36 cellular contexts compared by ENCODE assay signal in the genomic region with DNA sequence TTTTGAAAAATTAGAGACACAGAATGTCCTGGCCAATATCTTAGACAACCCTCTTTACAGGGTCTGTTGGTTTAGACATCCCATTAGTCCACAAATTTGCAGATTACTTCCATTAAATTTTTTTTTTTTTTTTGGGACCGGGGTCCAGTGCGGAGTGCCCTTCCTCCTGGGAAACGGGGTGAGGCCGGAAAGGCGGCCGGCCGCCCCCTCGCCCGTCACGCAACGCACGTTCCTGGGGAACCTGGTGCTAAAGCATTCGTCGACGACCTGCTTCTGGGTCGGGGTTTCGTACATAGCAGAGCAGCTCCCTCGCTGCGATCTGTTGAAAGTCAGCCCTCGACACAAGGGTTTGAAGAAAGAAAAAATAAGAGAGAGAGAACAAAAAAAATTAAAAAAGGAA. TPM values are rescaled to one million over a fixed set of nuclear protein-coding genes. Genes with fewer than 3 reads are reported as not detected.
A peak's percentile ranks its signal among the peaks of the same experiment; 100 is the strongest.
DNase-seq lines count a peak whose midpoint lies in the region; ATAC-seq, FAIRE-seq and TF ChIP-seq lines count a peak whose summit lies in the region.
"Had no signal": no experiment of that assay in that cellular context is flagged by ENCODE, and none has a peak within 500 bp of the region (broad histone marks: within the 10 kb centered on the region; RNA-seq: fewer than 3 reads in every experiment).

No MANE protein-coding gene starts in this region.

- H3K4me3 ChIP-seq in WERI-Rb-1 (ENCODE audit: low read depth, low read length) (no peak overlapping the region), K562 (no peak overlapping the region), neuronal stem cell (ENCODE audit: low read length in 2 of 2) (no peak overlapping the region)
- H3K4me3 ChIP-seq: A549; BLaER1; BLaER1 treated with 17β-estradiol and CSF1 and Interleukin-3, amounts not matched to agents 10 nM and 100 nM had no signal

- TF ChIP-seq POLR2A in K562 (conservative IDR thresholded peaks at IDR 0.05): no peak

- ATAC-seq in K562: no peak
- ATAC-seq: A549; CD8-positive, alpha-beta T cell had no signal

- peak overlapping the region; percentile 72 for H3K27ac ChIP-seq in WERI-Rb-1
- H3K27ac ChIP-seq in K562 (ENCODE audit: extremely low read depth, low read depth, low read length): peak overlapping the region; percentile 64; the same call in 2 of the 3 replicates
- no peak overlapping the region for H3K27ac ChIP-seq in neuronal stem cell (replicated peaks; ENCODE audit: low read length)
- no peak overlapping the region for H3K27ac ChIP-seq in RWPE1
- H3K27ac ChIP-seq: 22Rv1; A549; BLaER1; BLaER1 treated with 17β-estradiol and CSF1 and Interleukin-3, amounts not matched to agents 10 nM and 100 nM; C4-2B had no signal

- no TSS peak for BruUV-seq in K562 (replicated peaks; lab: Mats Ljungman, UMichigan)

- no peak overlapping the region for H4K8ac ChIP-seq in neuronal stem cell (ENCODE audit: low read depth, low read length)

- no peaks in the 10 kb centered on the region for H3K9me1 ChIP-seq in K562 (ENCODE audit: control insufficient read depth, insufficient read depth, low read length)

- CTCF ChIA-PET in K562 (lab: Yijun Ruan, JAX; ENCODE audit: low intra/inter-chr PET ratio): no interaction called here
- CTCF ChIA-PET in RWPE1 (lab: Yijun Ruan, JAX): no interaction called here

- H3K9ac ChIP-seq in K562 (ENCODE audit: insufficient read depth in 1 of 2, low read depth in 2 of 2, low read length in 2 of 2) (no peak overlapping the region), neuronal stem cell (ENCODE audit: low read depth, low read length, poor library complexity) (no peak overlapping the region)
- H3K9ac ChIP-seq: BLaER1; BLaER1 treated with 17β-estradiol and CSF1 and Interleukin-3, amounts not matched to agents 10 nM and 100 nM had no signal

- no peaks in the 10 kb centered on the region for H3K79me2 ChIP-seq in K562 (ENCODE audit: control insufficient read depth, insufficient read depth, low read length)

- H3K27me3 Mint-ChIP-seq in T-helper 2 cell treated with Interferon-gamma antibody and Interleukin-4, amounts not matched to agents 5 μg/mL and 100 μg/mL, for 36 hours (ENCODE audit: low read depth): no peaks in the 10 kb centered on the region
- H3K27me3 Mint-ChIP-seq: B cell; CD4-positive, alpha-beta memory T cell; CD4-positive, alpha-beta T cell; CD4-positive, CD25-positive, alpha-beta regulatory T cell had no signal

- H3K4me2 ChIP-seq in K562 (ENCODE audit: insufficient read depth, low read length) (no peak overlapping the region), neuronal stem cell (ENCODE audit: insufficient read depth, low read length, poor library complexity, severe bottlenecking) (peak overlapping the region; percentile 11)
- H3K4me2 ChIP-seq: A549; BLaER1; BLaER1 treated with 17β-estradiol and CSF1 and Interleukin-3, amounts not matched to agents 10 nM and 100 nM had no signal

- DNase-seq in D721Med (ENCODE audit: insufficient read length, low spot score) (peak; percentile 12), WERI-Rb-1 (no peak), K562 (ENCODE audit: extremely low read depth in 1 of 4, low spot score in 3 of 4) (no peak), neuronal stem cell (ENCODE audit: low spot score) (no peak), NCI-H1694 (lab: John Stamatoyannopoulos, UW) (no peak), RWPE1 (ENCODE audit: low spot score) (no peak), posterior cingulate gyrus (no peak)
- DNase-seq in T-helper 2 cell treated with Interferon-gamma antibody and Interleukin-4, amounts not matched to agents 5 μg/mL and 100 μg/mL, for 36 hours (ENCODE audit: low spot score): no peak
- DNase-seq: 8988T; ACHN; AML-193; BE2C; C1 segment of cervical spinal cord; Caco-2; Calu3; CD4-positive, alpha-beta memory T cell; CD4-positive, alpha-beta T cell; CD4-positive, CD25-positive, alpha-beta regulatory T cell; CD8-positive, alpha-beta memory T cell; CD8-positive, alpha-beta T cell; COR-L47; DMS 273 treated with DMSO at 0.1 percent for 48 hours; DMS153; DMS53; DMS79; DMS79 treated with DMSO at 0.1 percent for 48 hours; DND-41; EL had no signal

- TF ChIP-seq CTCF in D721Med (IDR thresholded peaks at IDR 0.05; ENCODE audit: insufficient read depth, missing control alignments): no peak
- TF ChIP-seq CTCF in WERI-Rb-1 (IDR thresholded peaks at IDR 0.05; ENCODE audit: low read depth, low read length): no peak
- no peak for TF ChIP-seq CTCF in K562 (IDR thresholded peaks at IDR 0.05 in 2 of 3, conservative IDR thresholded peaks at IDR 0.05 in 1 of 3; ENCODE audit: insufficient read depth in 2 of 3, low read depth in 1 of 3, low read length in 3 of 3)
- no peak for TF ChIP-seq CTCF in RWPE1 (conservative IDR thresholded peaks at IDR 0.05; ENCODE audit: low read depth)

- POLR2A ChIA-PET in K562 (lab: Yijun Ruan, JAX): no interaction called here
- POLR2A ChIA-PET in RWPE1 (lab: Yijun Ruan, JAX; ENCODE audit: low non-redundant PET): no interaction called here

- no peak overlapping the region for H4K91ac ChIP-seq in neuronal stem cell (ENCODE audit: low read depth, low read length, poor library complexity)

- H3K4me3 Mint-ChIP-seq in T-helper 2 cell treated with Interferon-gamma antibody and Interleukin-4, amounts not matched to agents 5 μg/mL and 100 μg/mL, for 36 hours: no peak overlapping the region
- H3K4me3 Mint-ChIP-seq: B cell; CD14-positive monocyte; CD4-positive, alpha-beta memory T cell; CD4-positive, alpha-beta T cell; CD4-positive, CD25-positive, alpha-beta regulatory T cell; CD8-positive, alpha-beta memory T cell; CD8-positive, alpha-beta T cell had no signal

- FAIRE-seq in D721Med (lab: Jason Lieb, UNC): no peak
- FAIRE-seq in K562 (lab: Jason Lieb, UNC): no peak
- FAIRE-seq: A204.1, A549 had no signal

- H3K4me1 Mint-ChIP-seq in T-helper 2 cell treated with Interferon-gamma antibody and Interleukin-4, amounts not matched to agents 5 μg/mL and 100 μg/mL, for 36 hours (ENCODE audit: low read depth): no peaks in the 10 kb centered on the region
- H3K4me1 Mint-ChIP-seq: B cell; CD14-positive monocyte; CD4-positive, alpha-beta memory T cell; CD4-positive, CD25-positive, alpha-beta regulatory T cell; CD8-positive, alpha-beta memory T cell had no signal

- no peaks in the 10 kb centered on the region for H3K79me1 ChIP-seq in neuronal stem cell (ENCODE audit: low read depth, low read length)

- no peak overlapping the region for H2BK15ac ChIP-seq in neuronal stem cell (ENCODE audit: low read length)

- TF ChIP-seq RAD21 in K562 (CRISPR knock-in tag; conservative IDR thresholded peaks at IDR 0.05 in 1 of 2, IDR thresholded peaks at IDR 0.05 in 1 of 2): no peak

- in situ Hi-C loops in K562 (cut with MboI): no loop called here

- no peak overlapping the region for H2AK5ac ChIP-seq in neuronal stem cell (ENCODE audit: low read depth, low read length)

- H3K36me3 Mint-ChIP-seq in T-helper 2 cell treated with Interferon-gamma antibody and Interleukin-4, amounts not matched to agents 5 μg/mL and 100 μg/mL, for 36 hours (ENCODE audit: low read depth): no peaks in the 10 kb centered on the region
- H3K36me3 Mint-ChIP-seq: CD14-positive monocyte had no signal

- H3K4ac ChIP-seq in neuronal stem cell (ENCODE audit: low read length): no peak overlapping the region

- H2AFZ ChIP-seq in K562 (ENCODE audit: low read depth, low read length) (no peak overlapping the region), neuronal stem cell (ENCODE audit: low read length) (no peak overlapping the region)

- H3K4me1 ChIP-seq in K562 (replicated peaks in 1 of 2; ENCODE audit: control insufficient read depth in 2 of 2, insufficient read depth in 2 of 2, low read length in 2 of 2): peaks cover 8 to 24% of the 10 kb centered on the region in 2 experiments; a peak in 4 of 5 replicates
- no peaks in the 10 kb centered on the region for H3K4me1 ChIP-seq in neuronal stem cell (ENCODE audit: control insufficient read depth in 2 of 2, insufficient read depth in 1 of 2, low read depth in 1 of 2, low read length in 2 of 2)
- H3K4me1 ChIP-seq: BE2C; BLaER1; BLaER1 treated with 17β-estradiol and CSF1 and Interleukin-3, amounts not matched to agents 10 nM and 100 nM; Caco-2 had no signal

- peaks cover 14% of the 10 kb centered on the region for H3K9me3 ChIP-seq in WERI-Rb-1 (ENCODE audit: severe bottlenecking)
- H3K9me3 ChIP-seq in K562 (replicated peaks; ENCODE audit: control insufficient read depth, insufficient read depth, low read depth, low read length): no peaks in the 10 kb centered on the region
- peaks cover 8 to 13% of the 10 kb centered on the region in 2 donors for H3K9me3 ChIP-seq in neuronal stem cell (replicated peaks in 1 of 2; ENCODE audit: control insufficient read depth in 2 of 2, insufficient read depth in 1 of 2, low read depth in 1 of 2, low read length in 2 of 2)
- H3K9me3 ChIP-seq: A549, BE2C, Caco-2 had no signal

- no peak overlapping the region for H3K27ac Mint-ChIP-seq in T-helper 2 cell treated with Interferon-gamma antibody and Interleukin-4, amounts not matched to agents 5 μg/mL and 100 μg/mL, for 36 hours
- H3K27ac Mint-ChIP-seq: B cell; CD14-positive monocyte; CD4-positive, alpha-beta memory T cell; CD4-positive, alpha-beta T cell; CD4-positive, CD25-positive, alpha-beta regulatory T cell; CD8-positive, alpha-beta memory T cell; CD8-positive, alpha-beta T cell had no signal

- no peak overlapping the region for H3K18ac ChIP-seq in neuronal stem cell (ENCODE audit: low read length)

- peaks cover 35% of the 10 kb centered on the region for H3K9me3 Mint-ChIP-seq in T-helper 2 cell treated with Interferon-gamma antibody and Interleukin-4, amounts not matched to agents 5 μg/mL and 100 μg/mL, for 36 hours

- WGBS in K562 (ENCODE audit: insufficient coverage, low coverage, missing lambda C conversion rate): 100% methylated on average over 1 of the region's 20 CpGs
- no CpG with 5 or more reads among the region's 20 CpGs for WGBS in neuronal stem cell (ENCODE audit: extremely low coverage in 2 of 2, insufficient read length in 2 of 2, insufficient replicate concordance in 1 of 2), 2 donors

- no peak overlapping the region for H2BK120ac ChIP-seq in neuronal stem cell (ENCODE audit: low read depth, low read length)

- intact Hi-C loops in K562 (cut with micrococcal nuclease): no loop called here
- intact Hi-C loops in posterior cingulate gyrus (cut with DNase I): no loop called here

- no peak overlapping the region for H3K23ac ChIP-seq in neuronal stem cell (ENCODE audit: low read depth, low read length, poor library complexity)

- no peak overlapping the region for H3K14ac ChIP-seq in neuronal stem cell (ENCODE audit: low read length)

- no peaks in the 10 kb centered on the region for H3K36me3 ChIP-seq in WERI-Rb-1
- no peaks in the 10 kb centered on the region for H3K36me3 ChIP-seq in K562 (ENCODE audit: control insufficient read depth, insufficient read depth, low read length)
- no peaks in the 10 kb centered on the region for H3K36me3 ChIP-seq in neuronal stem cell (replicated peaks in 1 of 2; ENCODE audit: control insufficient read depth in 2 of 2, insufficient read depth in 2 of 2, low read length in 2 of 2)
- H3K36me3 ChIP-seq: BE2C had no signal

- no peak overlapping the region for H2BK12ac ChIP-seq in neuronal stem cell (ENCODE audit: low read length)

- H2BK5ac ChIP-seq in neuronal stem cell (ENCODE audit: low read length): no peak overlapping the region

- TF ChIP-seq EP300 in K562 (IDR thresholded peaks at IDR 0.05; ENCODE audit: low read length): no peak

- H3K27me3 ChIP-seq in WERI-Rb-1 (ENCODE audit: insufficient read depth, low read depth, severe bottlenecking): no peaks in the 10 kb centered on the region
- H3K27me3 ChIP-seq in K562 (ENCODE audit: control insufficient read depth in 2 of 2, insufficient read depth in 2 of 2, low read length in 2 of 2): no peaks in the 10 kb centered on the region
- H3K27me3 ChIP-seq in neuronal stem cell (ENCODE audit: control insufficient read depth in 3 of 3, insufficient read depth in 3 of 3, low read depth in 1 of 3, low read length in 3 of 3): no peaks in the 10 kb centered on the region
- H3K27me3 ChIP-seq: BE2C; BLaER1; BLaER1 treated with 17β-estradiol and CSF1 and Interleukin-3, amounts not matched to agents 10 nM and 100 nM had no signal

- H4K20me1 ChIP-seq in K562 (replicated peaks; ENCODE audit: control insufficient read depth, insufficient read depth, low read length): no peaks in the 10 kb centered on the region
- H4K20me1 ChIP-seq: BLaER1; BLaER1 treated with 17β-estradiol and CSF1 and Interleukin-3, amounts not matched to agents 10 nM and 100 nM had no signal

RNA-seq across cellular contexts. Expression of a gene that starts 21.5 kb away (rescaled TPM):
- total RNA-seq in K562 (2011; cell fraction: chromatin; rRNA removed; ENCODE audit: low replicate concordance): 107 and 110 TPM in 2 replicates
- total RNA-seq in K562 (2011; cell fraction: nucleolus; rRNA removed): 70.8 and 75.5 TPM in 2 replicates
- 104 and 112 TPM in 2 replicates for total RNA-seq in K562 (2011; cell fraction: nucleoplasm; rRNA removed)
- total RNA-seq in K562 (2014; rRNA removed) (36.7 and 38.9 TPM in 2 replicates), K562 (2014; rRNA removed; fragmentation: Illumina TruSeq; extraction: Trizol) (21.1 and 24.5 TPM in 2 replicates), K562 (2015; rRNA removed; fragmentation: Illumina TruSeq; extraction: Trizol) (25.8 and 26.7 TPM in 2 replicates), K562 (2021) (28.4 and 28.8 TPM in 2 replicates)
- polyA plus RNA-seq in K562 (2011; rRNA removed) (24.7 and 28.7 TPM in 2 replicates), K562 (2014; fragmentation: Illumina TruSeq; extraction: Trizol) (26.0 and 28.2 TPM in 2 replicates), K562 (2014; fragmentation: Nextera tagmentation; extraction: Ambion mirVana) (1 to 10 TPM; 3.4 to 4.8 TPM), K562 (2014; rRNA removed) (36.1 and 41.9 TPM in 2 replicates)
- polyA plus RNA-seq in K562 (2011; cell fraction: cytosol; rRNA removed): 17.9 and 18.9 TPM in 2 replicates
- 66.2 and 70.5 TPM in 2 replicates for polyA plus RNA-seq in K562 (2011; cell fraction: nucleus; rRNA removed)
- 17.3 and 24.4 TPM in 2 replicates for polyA plus RNA-seq in K562 (2012)
- 25.6 and 29.4 TPM in 2 replicates for polyA minus RNA-seq in K562 (2011; rRNA and poly(A)+ RNA removed)
- polyA minus RNA-seq in K562 (2011; cell fraction: cytosol; rRNA and poly(A)+ RNA removed): 6.5 and 7.3 TPM in 2 replicates
- 46.0 and 59.9 TPM in 2 replicates for polyA minus RNA-seq in K562 (2011; cell fraction: nucleus; rRNA and poly(A)+ RNA removed)
- polyA plus RNA-seq in neuronal stem cell (2013, experiment 1 of 2): 19.9 TPM
- polyA plus RNA-seq in neuronal stem cell (2013, experiment 2 of 2): 19.0 TPM

RNA-seq across cellular contexts. Expression of a gene that starts 24.4 kb away (rescaled TPM):
- total RNA-seq in K562 (2011; cell fraction: chromatin; rRNA removed; ENCODE audit: low replicate concordance): 25.7 and 39.5 TPM in 2 replicates
- total RNA-seq in K562 (2011; cell fraction: nucleolus; rRNA removed): 17.0 and 20.5 TPM in 2 replicates
- 29.1 and 53.2 TPM in 2 replicates for total RNA-seq in K562 (2011; cell fraction: nucleoplasm; rRNA removed)
- total RNA-seq in K562 (2014; rRNA removed) (68.7 and 78.9 TPM in 2 replicates), K562 (2014; rRNA removed; fragmentation: Illumina TruSeq; extraction: Trizol) (85.5 and 87.5 TPM in 2 replicates), K562 (2015; rRNA removed; fragmentation: Illumina TruSeq; extraction: Trizol) (86.1 and 98.0 TPM in 2 replicates), K562 (2021) (132 and 139 TPM in 2 replicates)
- polyA plus RNA-seq in K562 (2011; rRNA removed) (105 and 124 TPM in 2 replicates), K562 (2014; fragmentation: Illumina TruSeq; extraction: Trizol) (46.5 and 49.6 TPM in 2 replicates), K562 (2014; fragmentation: Nextera tagmentation; extraction: Ambion mirVana) (10 to 100 TPM; 27.0 to 51.2 TPM), K562 (2014; rRNA removed) (92.3 and 98.7 TPM in 2 replicates)
- 110 and 120 TPM in 2 replicates for polyA plus RNA-seq in K562 (2011; cell fraction: cytosol; rRNA removed)
- polyA plus RNA-seq in K562 (2011; cell fraction: nucleus; rRNA removed): 47.8 and 53.9 TPM in 2 replicates
- 78.8 and 97.0 TPM in 2 replicates for polyA plus RNA-seq in K562 (2012)
- 41.9 and 67.5 TPM in 2 replicates for polyA minus RNA-seq in K562 (2011; rRNA and poly(A)+ RNA removed)
- 50.7 and 54.0 TPM in 2 replicates for polyA minus RNA-seq in K562 (2011; cell fraction: cytosol; rRNA and poly(A)+ RNA removed)
- 5.0 and 14.0 TPM in 2 replicates for polyA minus RNA-seq in K562 (2011; cell fraction: nucleus; rRNA and poly(A)+ RNA removed)
- polyA plus RNA-seq in neuronal stem cell (2013, experiment 1 of 2): 113 TPM
- polyA plus RNA-seq in neuronal stem cell (2013, experiment 2 of 2): 115 TPM

RNA-seq across cellular contexts. Expression of a gene that starts 48.3 kb away (rescaled TPM):
- not detected in 2 replicates for total RNA-seq in K562 (2011; cell fraction: chromatin; rRNA removed; ENCODE audit: low replicate concordance)
- total RNA-seq in K562 (2011; cell fraction: nucleolus; rRNA removed): not detected in 2 replicates
- not detected in 2 replicates for total RNA-seq in K562 (2011; cell fraction: nucleoplasm; rRNA removed)
- total RNA-seq in K562 (2014; rRNA removed) (not detected in 2 replicates), K562 (2014; rRNA removed; fragmentation: Illumina TruSeq; extraction: Trizol) (not detected in 2 replicates), K562 (2015; rRNA removed; fragmentation: Illumina TruSeq; extraction: Trizol) (not detected in 2 replicates), K562 (2021) (not detected in 2 replicates)
- polyA plus RNA-seq in K562 (2011; rRNA removed) (not detected in 2 replicates), K562 (2014; fragmentation: Illumina TruSeq; extraction: Trizol) (not detected in 2 replicates), K562 (2014; fragmentation: Nextera tagmentation; extraction: Ambion mirVana) (under 1 TPM; 0.24 to 0.36 TPM), K562 (2014; rRNA removed) (not detected in 2 replicates)
- not detected in 2 replicates for polyA plus RNA-seq in K562 (2011; cell fraction: cytosol; rRNA removed)
- not detected in 2 replicates for polyA plus RNA-seq in K562 (2011; cell fraction: nucleus; rRNA removed)
- polyA plus RNA-seq in K562 (2012): 0.91 and 1.2 TPM in 2 replicates
- polyA minus RNA-seq in K562 (2011; rRNA and poly(A)+ RNA removed): not detected in 2 replicates
- polyA minus RNA-seq in K562 (2011; cell fraction: cytosol; rRNA and poly(A)+ RNA removed): not detected in 2 replicates
- not detected in 2 replicates for polyA minus RNA-seq in K562 (2011; cell fraction: nucleus; rRNA and poly(A)+ RNA removed)
- 2.1 TPM for polyA plus RNA-seq in neuronal stem cell (2013, experiment 1 of 2)
- polyA plus RNA-seq in neuronal stem cell (2013, experiment 2 of 2): 2.0 TPM

Comparison
In these comparisons a context has a peak if more than half of its experiments do, and no peak if none do; other contexts are left out.
1. H3K27ac ChIP-seq: peak in WERI-Rb-1 (single experiment) and K562 (single experiment); none in neuronal stem cell (single experiment) and RWPE1 (single experiment).